In genomic region chr3:56282341-56282740, GRCh38 we compare ENCODE assay signal across 32 cellular contexts.
"Had no signal": no experiment of that assay in that cellular context is flagged by ENCODE, and none has a peak within 500 bp of the region (broad histone marks: within the 10 kb centered on the region; RNA-seq: fewer than 3 reads in every experiment).

No MANE protein-coding gene starts in this region.

- H3K27ac Mint-ChIP-seq: activated CD4-positive, alpha-beta memory T cell treated with anti-CD3 and anti-CD28 coated beads for 36 hours; activated CD4-positive, alpha-beta T cell treated with anti-CD3 and anti-CD28 coated beads, Interleukin-2, amount 10 ng/mL, durations not matched to agents 24 days and 14 days; activated naive CD4-positive, alpha-beta T cell treated with anti-CD3 and anti-CD28 coated beads, Interleukin-2, amount 10 ng/mL, durations not matched to agents 7 days and 5 days; activated naive CD8-positive, alpha-beta T cell treated with anti-CD3 and anti-CD28 coated beads, Interleukin-2, amount 10 ng/mL, durations not matched to agents 7 days and 5 days; dendritic cell treated with granulocyte-macrophage colony-stimulating factor and Interleukin-4, amounts not matched to agents 40 ng/mL and 50 ng/mL, for 4 days; endodermal cell; immature natural killer cell; mesothelial cell of epicardium; naive B cell; stimulated activated naive B cell treated with anti-CD40 and anti-IgM and Interleukin-4, amounts not matched to agents 10 μg/mL and 1 μg/mL and 100 μg/mL, for 72 hours had no signal

- ATAC-seq: gastroesophageal sphincter; stimulated activated naive B cell treated with anti-CD40 and anti-IgM and Interleukin-4, amounts not matched to agents 10 μg/mL and 1 μg/mL and 100 μg/mL, for 72 hours had no signal

- H3K9me3 Mint-ChIP-seq: activated CD4-positive, alpha-beta memory T cell treated with anti-CD3 and anti-CD28 coated beads for 36 hours; activated CD4-positive, alpha-beta T cell treated with anti-CD3 and anti-CD28 coated beads, Interleukin-2, amount 10 ng/mL, durations not matched to agents 24 days and 14 days; activated naive CD4-positive, alpha-beta T cell treated with anti-CD3 and anti-CD28 coated beads, Interleukin-2, amount 10 ng/mL, durations not matched to agents 7 days and 5 days; activated naive CD8-positive, alpha-beta T cell treated with anti-CD3 and anti-CD28 coated beads, Interleukin-2, amount 10 ng/mL, durations not matched to agents 7 days and 5 days; dendritic cell treated with granulocyte-macrophage colony-stimulating factor and Interleukin-4, amounts not matched to agents 40 ng/mL and 50 ng/mL, for 4 days had no signal

- H3K27me3 ChIP-seq: breast epithelium, esophagus squamous epithelium, ovary, stomach, thyroid gland, upper lobe of left lung, vagina had no signal

- H3K36me3 ChIP-seq: breast epithelium, esophagus squamous epithelium, gastroesophageal sphincter, ovary, prostate gland, stomach, thyroid gland, upper lobe of left lung, vagina had no signal

- H3K4me1 ChIP-seq: breast epithelium, esophagus squamous epithelium, gastroesophageal sphincter, prostate gland, stomach, thyroid gland, upper lobe of left lung, vagina had no signal

- H3K27me3 Mint-ChIP-seq: activated naive CD4-positive, alpha-beta T cell treated with anti-CD3 and anti-CD28 coated beads, Interleukin-2, amount 10 ng/mL, durations not matched to agents 7 days and 5 days had no signal

- H3K27ac ChIP-seq: breast epithelium, epithelial cell of prostate, esophagus squamous epithelium, gastroesophageal sphincter, ovary, prostate gland, stomach, thyroid gland, upper lobe of left lung, vagina had no signal

- DNase-seq: activated CD4-positive, alpha-beta memory T cell treated with anti-CD3 and anti-CD28 coated beads for 36 hours; activated CD4-positive, alpha-beta T cell treated with anti-CD3 and anti-CD28 coated beads, Interleukin-2, amount 10 ng/mL, durations not matched to agents 24 days and 14 days; activated CD4-positive, CD25-positive, alpha-beta regulatory T cell treated with anti-CD3 and anti-CD28 coated beads, Interleukin-2, amount 50 U/mL, for 72 hours; activated CD8-positive, alpha-beta memory T cell treated with anti-CD3 and anti-CD28 coated beads, Interleukin-2, amount 50 U/mL, for 4 hours; activated gamma-delta T cell; activated naive CD4-positive, alpha-beta T cell treated with anti-CD3 and anti-CD28 coated beads, Interleukin-2, amount 10 ng/mL, durations not matched to agents 7 days and 5 days; activated naive CD8-positive, alpha-beta T cell treated with anti-CD3 and anti-CD28 coated beads, Interleukin-2, amount 10 ng/mL, durations not matched to agents 7 days and 5 days; activated T-cell treated with anti-CD3 and anti-CD28 coated beads, Interleukin-2, amount 50 U/mL, for 1 hour; amniotic stem cell; endodermal cell; esophagus squamous epithelium; hippocampal formation; immature natural killer cell; kidney; naive B cell; ovary; stimulated activated CD4-positive, alpha-beta T cell treated with anti-CD3 and anti-CD28 coated beads, Interleukin-15, amount 100 ng/mL, for 24 hours; stimulated activated CD4-positive, alpha-beta T cell treated with anti-CD3 and anti-CD28 coated beads, Interleukin-2, amount 100 ng/mL, for 24 hours; stimulated activated naive B cell treated with anti-CD40 and anti-IgM and Interleukin-4, amounts not matched to agents 10 μg/mL and 1 μg/mL and 100 μg/mL, for 72 hours; stomach; T-helper 2 cell; thyroid gland; upper lobe of left lung had no signal

- H3K4me1 Mint-ChIP-seq: activated CD4-positive, alpha-beta T cell treated with anti-CD3 and anti-CD28 coated beads, Interleukin-2, amount 10 ng/mL, durations not matched to agents 24 days and 14 days; activated naive CD4-positive, alpha-beta T cell treated with anti-CD3 and anti-CD28 coated beads, Interleukin-2, amount 10 ng/mL, durations not matched to agents 7 days and 5 days; activated naive CD8-positive, alpha-beta T cell treated with anti-CD3 and anti-CD28 coated beads, Interleukin-2, amount 10 ng/mL, durations not matched to agents 7 days and 5 days; central memory CD8-positive, alpha-beta T cell; immature natural killer cell; naive B cell; stimulated activated naive B cell treated with anti-CD40 and anti-IgM and Interleukin-4, amounts not matched to agents 10 μg/mL and 1 μg/mL and 100 μg/mL, for 72 hours had no signal

- H3K4me2 ChIP-seq: smooth muscle cell had no signal

- H3K4me3 ChIP-seq: breast epithelium, esophagus squamous epithelium, gastroesophageal sphincter, ovary, prostate gland, smooth muscle cell, stomach, thyroid gland, upper lobe of left lung, vagina had no signal

- H3K4me3 Mint-ChIP-seq: activated CD4-positive, alpha-beta memory T cell treated with anti-CD3 and anti-CD28 coated beads for 36 hours; activated CD4-positive, alpha-beta T cell treated with anti-CD3 and anti-CD28 coated beads, Interleukin-2, amount 10 ng/mL, durations not matched to agents 24 days and 14 days; activated naive CD4-positive, alpha-beta T cell treated with anti-CD3 and anti-CD28 coated beads, Interleukin-2, amount 10 ng/mL, durations not matched to agents 7 days and 5 days; activated naive CD8-positive, alpha-beta T cell treated with anti-CD3 and anti-CD28 coated beads, Interleukin-2, amount 10 ng/mL, durations not matched to agents 7 days and 5 days; central memory CD8-positive, alpha-beta T cell; dendritic cell treated with granulocyte-macrophage colony-stimulating factor and Interleukin-4, amounts not matched to agents 40 ng/mL and 50 ng/mL, for 4 days; endodermal cell; immature natural killer cell; mesothelial cell of epicardium; naive B cell; stimulated activated naive B cell treated with anti-CD40 and anti-IgM and Interleukin-4, amounts not matched to agents 10 μg/mL and 1 μg/mL and 100 μg/mL, for 72 hours had no signal

- H3K36me3 Mint-ChIP-seq: activated CD4-positive, alpha-beta memory T cell treated with anti-CD3 and anti-CD28 coated beads for 36 hours; activated naive CD4-positive, alpha-beta T cell treated with anti-CD3 and anti-CD28 coated beads, Interleukin-2, amount 10 ng/mL, durations not matched to agents 7 days and 5 days; activated naive CD8-positive, alpha-beta T cell treated with anti-CD3 and anti-CD28 coated beads, Interleukin-2, amount 10 ng/mL, durations not matched to agents 7 days and 5 days; immature natural killer cell; naive B cell; stimulated activated naive B cell treated with anti-CD40 and anti-IgM and Interleukin-4, amounts not matched to agents 10 μg/mL and 1 μg/mL and 100 μg/mL, for 72 hours had no signal
